Comparison of ENCODE assay signal across 8 cellular contexts in genomic region chr2:161426788-161427412, GRCh38. TPM values are rescaled to one million over a fixed set of nuclear protein-coding genes. Genes with fewer than 3 reads are reported as not detected.
DNase-seq lines count a peak whose midpoint lies in the region; ATAC-seq and TF ChIP-seq lines count a peak whose summit lies in the region.

No MANE protein-coding gene starts in this region.

- no peak overlapping the region for H3K9ac ChIP-seq in iPS-20b (ENCODE audit: low read depth, low read length)

- peaks cover 100% of the 10 kb centered on the region for H3K27me3 ChIP-seq in iPS-20b (ENCODE audit: insufficient read depth, low read length)
- H3K27me3 ChIP-seq in stomach, result peaks cover 46 to 99% (median 73%) of the 10 kb centered on the region in 3 donors

- peak; percentile 27 for DNase-seq in activated T-cell treated with anti-CD3 and anti-CD28 coated beads, Interleukin-2, amount 50 U/mL, for 1 hour
- DNase-seq in activated T-cell treated with anti-CD3 and anti-CD28 coated beads for 4 hours (no peak), stomach (no peak)
- peak; percentile 45 for DNase-seq in activated naive CD8-positive, alpha-beta T cell treated with anti-CD3 and anti-CD28 coated beads, Interleukin-2, amount 10 ng/mL, durations not matched to agents 7 days and 5 days
- no peak for DNase-seq in stimulated activated naive CD4-positive, alpha-beta T cell treated with Interleukin-2 at 50 U/mL for 16 hours (lab: John Stamatoyannopoulos, UW)

- H3K36me3 Mint-ChIP-seq in activated naive CD8-positive, alpha-beta T cell treated with anti-CD3 and anti-CD28 coated beads, Interleukin-2, amount 10 ng/mL, durations not matched to agents 7 days and 5 days, result peaks cover 7% of the 10 kb centered on the region

- peaks cover 5% of the 10 kb centered on the region; the same call in 1 of the 2 replicates for H3K9me3 ChIP-seq in iPS-20b (ENCODE audit: insufficient read depth, low read depth, low read length)
- H3K9me3 ChIP-seq in stomach, result peaks cover 0 to 17% (median 3%) of the 10 kb centered on the region in 4 donors

- no peak overlapping the region for H3K27ac Mint-ChIP-seq in activated naive CD8-positive, alpha-beta T cell treated with anti-CD3 and anti-CD28 coated beads, Interleukin-2, amount 10 ng/mL, durations not matched to agents 7 days and 5 days

- 3 to 8% (median 6%) methylated on average over 12 to 48 of the region's 48 CpGs for WGBS in stomach, 5 donors

- H3K4me1 ChIP-seq in iPS-20b (ENCODE audit: insufficient read depth, low read length), result peaks cover 7% of the 10 kb centered on the region; the same call in 1 of the 2 replicates
- peaks cover 13 to 31% (median 24%) of the 10 kb centered on the region in 4 donors for H3K4me1 ChIP-seq in stomach

- H3K27me3 Mint-ChIP-seq in activated naive CD8-positive, alpha-beta T cell treated with anti-CD3 and anti-CD28 coated beads, Interleukin-2, amount 10 ng/mL, durations not matched to agents 7 days and 5 days, result peaks cover 84% of the 10 kb centered on the region

- no peaks in the 10 kb centered on the region for H3K9me3 Mint-ChIP-seq in activated naive CD8-positive, alpha-beta T cell treated with anti-CD3 and anti-CD28 coated beads, Interleukin-2, amount 10 ng/mL, durations not matched to agents 7 days and 5 days

- peaks cover 23% of the 10 kb centered on the region for H3K4me1 Mint-ChIP-seq in activated naive CD8-positive, alpha-beta T cell treated with anti-CD3 and anti-CD28 coated beads, Interleukin-2, amount 10 ng/mL, durations not matched to agents 7 days and 5 days

- no peaks in the 10 kb centered on the region for H3K36me3 ChIP-seq in iPS-20b (ENCODE audit: insufficient read depth, low read depth, low read length)
- no peaks in the 10 kb centered on the region for H3K36me3 ChIP-seq in stomach

- POLR2A ChIA-PET in activated naive CD8-positive, alpha-beta T cell treated with anti-CD3 and anti-CD28 coated beads, Interleukin-2, amount 10 ng/mL, durations not matched to agents 7 days and 5 days (lab: Charles Lee), result no interaction called here

- H3K4me3 ChIP-seq in iPS-20b (ENCODE audit: low read length) (peak overlapping the region; percentile 56), stomach (peak overlapping the region in 3 of 4 donors; percentile 6 to 30 (median 29))

- no peak for TF ChIP-seq POLR2A in stomach (IDR thresholded peaks at IDR 0.05)

- peak overlapping the region; percentile 68 for H3K4me3 Mint-ChIP-seq in activated naive CD8-positive, alpha-beta T cell treated with anti-CD3 and anti-CD28 coated beads, Interleukin-2, amount 10 ng/mL, durations not matched to agents 7 days and 5 days

- no peak for TF ChIP-seq CTCF in stomach (IDR thresholded peaks at IDR 0.05)

- H3K27ac ChIP-seq in iPS-20b (ENCODE audit: low read length) (no peak overlapping the region), stomach (no peak overlapping the region)

- no peak for TF ChIP-seq EP300 in stomach (IDR thresholded peaks at IDR 0.05)

- intact Hi-C loops in stomach (cut with DNase I; ENCODE audit: low total_unique reads), result no loop called here

- peak; percentile 38 for ATAC-seq in activated naive CD8-positive, alpha-beta T cell treated with anti-CD3 and anti-CD28 coated beads, Interleukin-2, amount 10 ng/mL, durations not matched to agents 7 days and 5 days (ENCODE audit: low read depth)
- no peak for ATAC-seq in GM21526 (IDR thresholded peaks at IDR 0.05; ENCODE audit: low FRiP score, unreplicated experiment)
- no peak for ATAC-seq in HG02642 (IDR thresholded peaks at IDR 0.05; ENCODE audit: poor library complexity, unreplicated experiment)

RNA-seq across cellular contexts. Expression of gene TBR1, which starts 10.8 kb away (rescaled TPM):
- total RNA-seq in activated naive CD8-positive, alpha-beta T cell treated with anti-CD3 and anti-CD28 coated beads, Interleukin-2, amount 10 ng/mL, durations not matched to agents 7 days and 5 days, result not detected
- total RNA-seq in stomach, result not detected
- polyA plus RNA-seq in stomach, result not detected

Comparison
In these comparisons a context has a peak if more than half of its experiments do, and no peak if none do; other contexts are left out.
1. DNase-seq: peak in activated T-cell treated with anti-CD3 and anti-CD28 coated beads, Interleukin-2, amount 50 U/mL, for 1 hour (single experiment) and activated naive CD8-positive, alpha-beta T cell treated with anti-CD3 and anti-CD28 coated beads, Interleukin-2, amount 10 ng/mL, durations not matched to agents 7 days and 5 days (single experiment); none in activated T-cell treated with anti-CD3 and anti-CD28 coated beads for 4 hours (single experiment), stomach (single experiment) and stimulated activated naive CD4-positive, alpha-beta T cell treated with Interleukin-2 at 50 U/mL for 16 hours (single experiment).